1 cellular context compared by ENCODE assay signal in the genomic region with DNA sequence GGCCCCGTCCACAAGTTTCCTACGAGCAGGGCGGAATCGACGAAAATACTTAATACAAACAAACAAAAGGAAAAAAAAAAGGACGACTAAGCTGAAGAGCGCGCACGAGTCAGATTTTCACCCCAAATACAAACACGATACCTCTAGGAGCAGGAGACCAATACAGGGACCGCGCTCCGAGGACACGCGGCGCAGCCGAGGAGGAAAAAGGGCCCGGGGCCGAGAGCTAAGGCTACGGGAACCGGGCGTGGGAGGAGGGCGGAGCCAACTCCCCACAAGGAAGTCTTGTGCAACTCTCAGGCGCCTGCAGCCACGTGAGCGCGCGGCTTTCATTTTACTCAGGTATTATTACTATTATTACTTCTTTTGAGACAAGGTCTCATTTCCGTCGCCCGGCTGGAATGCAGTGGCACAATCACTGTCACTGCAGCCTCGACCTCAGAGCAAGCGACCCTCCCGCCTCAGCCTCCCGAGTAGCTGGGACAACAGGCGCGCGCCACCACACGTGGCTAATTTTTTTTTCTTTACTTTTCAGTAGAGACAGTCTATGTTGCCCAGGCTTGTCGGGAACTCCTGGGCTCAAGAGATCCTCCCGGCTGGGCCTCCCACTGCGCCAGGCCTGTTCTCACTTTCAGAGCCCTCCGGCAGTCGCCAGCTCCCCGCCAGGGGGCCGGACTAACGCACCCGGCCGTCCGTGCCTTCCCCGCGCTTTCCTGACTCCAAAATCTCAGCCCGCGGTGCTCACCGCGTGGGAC.
TF ChIP-seq lines count a peak whose summit lies in the region.

No MANE protein-coding gene starts in this region.

TF ChIP-seq in HepG2, 621 proteins besides CTCF, POLR2A, EP300 and RAD21 (continued from another document and continues in another):
- TF ChIP-seq, protein P1, sequence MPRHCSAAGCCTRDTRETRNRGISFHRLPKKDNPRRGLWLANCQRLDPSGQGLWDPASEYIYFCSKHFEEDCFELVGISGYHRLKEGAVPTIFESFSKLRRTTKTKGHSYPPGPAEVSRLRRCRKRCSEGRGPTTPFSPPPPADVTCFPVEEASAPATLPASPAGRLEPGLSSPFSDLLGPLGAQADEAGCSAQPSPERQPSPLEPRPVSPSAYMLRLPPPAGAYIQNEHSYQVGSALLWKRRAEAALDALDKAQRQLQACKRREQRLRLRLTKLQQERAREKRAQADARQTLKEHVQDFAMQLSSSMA (CRISPR knock-in tag; IDR thresholded peaks at IDR 0.05) = no peak
- TF ChIP-seq SMARCE1 (IDR thresholded peaks at IDR 0.05; ENCODE audit: borderline replicate concordance) (no peak), RCOR2 (CRISPR knock-in tag; IDR thresholded peaks at IDR 0.05) (0 out of 2 replicates have a peak, but pooled peaks have one; percentile 50), HMGA1 (CRISPR knock-in tag; conservative IDR thresholded peaks at IDR 0.05) (no peak), ZNF7 (CRISPR knock-in tag; IDR thresholded peaks at IDR 0.05) (no peak), ZMYM4 (CRISPR knock-in tag; IDR thresholded peaks at IDR 0.05) (no peak; the same call in 1 of the 2 replicates), ZFP36L1 (CRISPR knock-in tag; IDR thresholded peaks at IDR 0.05) (0 out of 2 replicates have a peak, but pooled peaks have one; percentile 19), PHF5A (CRISPR knock-in tag; IDR thresholded peaks at IDR 0.05; ENCODE audit: low read depth, unreplicated experiment) (no peak), NONO (IDR thresholded peaks at IDR 0.05) (no peak), NONO (CRISPR knock-in tag; conservative IDR thresholded peaks at IDR 0.05) (0 out of 2 replicates have a peak, but pooled peaks have one; percentile 15), REXO4 (CRISPR knock-in tag; IDR thresholded peaks at IDR 0.05; ENCODE audit: borderline replicate concordance) (no peak), ATAD3A (CRISPR knock-in tag; IDR thresholded peaks at IDR 0.05) (no peak), ZNF33A (CRISPR knock-in tag; IDR thresholded peaks at IDR 0.05; ENCODE audit: borderline replicate concordance) (0 out of 2 replicates have a peak, but pooled peaks have one; percentile 87), GRHL1 (CRISPR knock-in tag; conservative IDR thresholded peaks at IDR 0.05) (no peak), TARDBP (CRISPR knock-in tag; IDR thresholded peaks at IDR 0.05) (0 out of 2 replicates have a peak, but pooled peaks have one; percentile 52), ARNT (IDR thresholded peaks at IDR 0.05) (no peak), ETV5 (CRISPR knock-in tag; IDR thresholded peaks at IDR 0.05; ENCODE audit: borderline replicate concordance) (no peak; the same call in 1 of the 2 replicates), HOMEZ (CRISPR knock-in tag; IDR thresholded peaks at IDR 0.05; ENCODE audit: low read depth) (no peak), ARNT2 (CRISPR knock-in tag; IDR thresholded peaks at IDR 0.05; ENCODE audit: low read depth) (no peak), ZNF235 (CRISPR knock-in tag; IDR thresholded peaks at IDR 0.05; ENCODE audit: borderline replicate concordance) (no peak), GLMP (CRISPR knock-in tag; IDR thresholded peaks at IDR 0.05; ENCODE audit: borderline replicate concordance) (no peak), ISL2 (CRISPR knock-in tag; IDR thresholded peaks at IDR 0.05) (0 out of 2 replicates have a peak, but pooled peaks have one; percentile 15), ATM (IDR thresholded peaks at IDR 0.05; ENCODE audit: borderline replicate concordance) (no peak), SMARCC2 (IDR thresholded peaks at IDR 0.05) (no peak), ZNF879 (CRISPR knock-in tag; IDR thresholded peaks at IDR 0.05) (no peak; the same call in 1 of the 2 replicates), CBFB (CRISPR knock-in tag; IDR thresholded peaks at IDR 0.05) (no peak), GMEB2 (CRISPR knock-in tag; IDR thresholded peaks at IDR 0.05; ENCODE audit: low read depth) (no peak), ZNF460 (CRISPR knock-in tag; IDR thresholded peaks at IDR 0.05; ENCODE audit: borderline replicate concordance) (peak; percentile 97), CBX2 (IDR thresholded peaks at IDR 0.05; ENCODE audit: low read depth, low read length) (no peak), CBX2 (CRISPR knock-in tag; IDR thresholded peaks at IDR 0.05; ENCODE audit: low read depth) (no peak), ZNF225 (CRISPR knock-in tag; IDR thresholded peaks at IDR 0.05) (no peak), ZEB1 (IDR thresholded peaks at IDR 0.05; ENCODE audit: insufficient replicate concordance, low read depth) (peak; percentile 70), HOXA3 (CRISPR knock-in tag; IDR thresholded peaks at IDR 0.05) (peak; percentile 72)
- TF ChIP-seq, protein P2, sequence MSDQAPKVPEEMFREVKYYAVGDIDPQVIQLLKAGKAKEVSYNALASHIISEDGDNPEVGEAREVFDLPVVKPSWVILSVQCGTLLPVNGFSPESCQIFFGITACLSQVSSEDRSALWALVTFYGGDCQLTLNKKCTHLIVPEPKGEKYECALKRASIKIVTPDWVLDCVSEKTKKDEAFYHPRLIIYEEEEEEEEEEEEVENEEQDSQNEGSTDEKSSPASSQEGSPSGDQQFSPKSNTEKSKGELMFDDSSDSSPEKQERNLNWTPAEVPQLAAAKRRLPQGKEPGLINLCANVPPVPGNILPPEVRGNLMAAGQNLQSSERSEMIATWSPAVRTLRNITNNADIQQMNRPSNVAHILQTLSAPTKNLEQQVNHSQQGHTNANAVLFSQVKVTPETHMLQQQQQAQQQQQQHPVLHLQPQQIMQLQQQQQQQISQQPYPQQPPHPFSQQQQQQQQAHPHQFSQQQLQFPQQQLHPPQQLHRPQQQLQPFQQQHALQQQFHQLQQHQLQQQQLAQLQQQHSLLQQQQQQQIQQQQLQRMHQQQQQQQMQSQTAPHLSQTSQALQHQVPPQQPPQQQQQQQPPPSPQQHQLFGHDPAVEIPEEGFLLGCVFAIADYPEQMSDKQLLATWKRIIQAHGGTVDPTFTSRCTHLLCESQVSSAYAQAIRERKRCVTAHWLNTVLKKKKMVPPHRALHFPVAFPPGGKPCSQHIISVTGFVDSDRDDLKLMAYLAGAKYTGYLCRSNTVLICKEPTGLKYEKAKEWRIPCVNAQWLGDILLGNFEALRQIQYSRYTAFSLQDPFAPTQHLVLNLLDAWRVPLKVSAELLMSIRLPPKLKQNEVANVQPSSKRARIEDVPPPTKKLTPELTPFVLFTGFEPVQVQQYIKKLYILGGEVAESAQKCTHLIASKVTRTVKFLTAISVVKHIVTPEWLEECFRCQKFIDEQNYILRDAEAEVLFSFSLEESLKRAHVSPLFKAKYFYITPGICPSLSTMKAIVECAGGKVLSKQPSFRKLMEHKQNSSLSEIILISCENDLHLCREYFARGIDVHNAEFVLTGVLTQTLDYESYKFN (CRISPR knock-in tag; conservative IDR thresholded peaks at IDR 0.05) = no peak
- TF ChIP-seq, protein P3, sequence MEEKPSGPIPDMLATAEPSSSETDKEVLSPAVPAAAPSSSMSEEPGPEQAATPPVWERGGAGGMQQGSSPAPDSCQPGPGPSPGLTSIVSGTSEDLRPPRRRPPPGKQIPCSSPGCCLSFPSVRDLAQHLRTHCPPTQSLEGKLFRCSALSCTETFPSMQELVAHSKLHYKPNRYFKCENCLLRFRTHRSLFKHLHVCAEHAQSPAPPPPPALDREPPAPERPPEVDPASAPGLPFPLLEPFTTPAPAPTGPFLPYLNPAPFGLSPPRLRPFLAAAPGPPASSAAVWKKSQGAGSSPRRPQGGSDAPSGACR (CRISPR knock-in tag; IDR thresholded peaks at IDR 0.05) = no peak
- TF ChIP-seq, protein P4, sequence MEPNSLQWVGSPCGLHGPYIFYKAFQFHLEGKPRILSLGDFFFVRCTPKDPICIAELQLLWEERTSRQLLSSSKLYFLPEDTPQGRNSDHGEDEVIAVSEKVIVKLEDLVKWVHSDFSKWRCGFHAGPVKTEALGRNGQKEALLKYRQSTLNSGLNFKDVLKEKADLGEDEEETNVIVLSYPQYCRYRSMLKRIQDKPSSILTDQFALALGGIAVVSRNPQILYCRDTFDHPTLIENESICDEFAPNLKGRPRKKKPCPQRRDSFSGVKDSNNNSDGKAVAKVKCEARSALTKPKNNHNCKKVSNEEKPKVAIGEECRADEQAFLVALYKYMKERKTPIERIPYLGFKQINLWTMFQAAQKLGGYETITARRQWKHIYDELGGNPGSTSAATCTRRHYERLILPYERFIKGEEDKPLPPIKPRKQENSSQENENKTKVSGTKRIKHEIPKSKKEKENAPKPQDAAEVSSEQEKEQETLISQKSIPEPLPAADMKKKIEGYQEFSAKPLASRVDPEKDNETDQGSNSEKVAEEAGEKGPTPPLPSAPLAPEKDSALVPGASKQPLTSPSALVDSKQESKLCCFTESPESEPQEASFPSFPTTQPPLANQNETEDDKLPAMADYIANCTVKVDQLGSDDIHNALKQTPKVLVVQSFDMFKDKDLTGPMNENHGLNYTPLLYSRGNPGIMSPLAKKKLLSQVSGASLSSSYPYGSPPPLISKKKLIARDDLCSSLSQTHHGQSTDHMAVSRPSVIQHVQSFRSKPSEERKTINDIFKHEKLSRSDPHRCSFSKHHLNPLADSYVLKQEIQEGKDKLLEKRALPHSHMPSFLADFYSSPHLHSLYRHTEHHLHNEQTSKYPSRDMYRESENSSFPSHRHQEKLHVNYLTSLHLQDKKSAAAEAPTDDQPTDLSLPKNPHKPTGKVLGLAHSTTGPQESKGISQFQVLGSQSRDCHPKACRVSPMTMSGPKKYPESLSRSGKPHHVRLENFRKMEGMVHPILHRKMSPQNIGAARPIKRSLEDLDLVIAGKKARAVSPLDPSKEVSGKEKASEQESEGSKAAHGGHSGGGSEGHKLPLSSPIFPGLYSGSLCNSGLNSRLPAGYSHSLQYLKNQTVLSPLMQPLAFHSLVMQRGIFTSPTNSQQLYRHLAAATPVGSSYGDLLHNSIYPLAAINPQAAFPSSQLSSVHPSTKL (CRISPR knock-in tag; IDR thresholded peaks at IDR 0.05) = no peak; the same call in 1 of the 2 replicates
- TF ChIP-seq, protein P5, sequence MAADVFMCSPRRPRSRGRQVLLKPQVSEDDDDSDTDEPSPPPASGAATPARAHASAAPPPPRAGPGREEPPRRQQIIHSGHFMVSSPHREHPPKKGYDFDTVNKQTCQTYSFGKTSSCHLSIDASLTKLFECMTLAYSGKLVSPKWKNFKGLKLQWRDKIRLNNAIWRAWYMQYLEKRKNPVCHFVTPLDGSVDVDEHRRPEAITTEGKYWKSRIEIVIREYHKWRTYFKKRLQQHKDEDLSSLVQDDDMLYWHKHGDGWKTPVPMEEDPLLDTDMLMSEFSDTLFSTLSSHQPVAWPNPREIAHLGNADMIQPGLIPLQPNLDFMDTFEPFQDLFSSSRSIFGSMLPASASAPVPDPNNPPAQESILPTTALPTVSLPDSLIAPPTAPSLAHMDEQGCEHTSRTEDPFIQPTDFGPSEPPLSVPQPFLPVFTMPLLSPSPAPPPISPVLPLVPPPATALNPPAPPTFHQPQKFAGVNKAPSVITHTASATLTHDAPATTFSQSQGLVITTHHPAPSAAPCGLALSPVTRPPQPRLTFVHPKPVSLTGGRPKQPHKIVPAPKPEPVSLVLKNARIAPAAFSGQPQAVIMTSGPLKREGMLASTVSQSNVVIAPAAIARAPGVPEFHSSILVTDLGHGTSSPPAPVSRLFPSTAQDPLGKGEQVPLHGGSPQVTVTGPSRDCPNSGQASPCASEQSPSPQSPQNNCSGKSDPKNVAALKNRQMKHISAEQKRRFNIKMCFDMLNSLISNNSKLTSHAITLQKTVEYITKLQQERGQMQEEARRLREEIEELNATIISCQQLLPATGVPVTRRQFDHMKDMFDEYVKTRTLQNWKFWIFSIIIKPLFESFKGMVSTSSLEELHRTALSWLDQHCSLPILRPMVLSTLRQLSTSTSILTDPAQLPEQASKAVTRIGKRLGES (CRISPR knock-in tag; IDR thresholded peaks at IDR 0.05; ENCODE audit: borderline replicate concordance) = no peak
